1 cellular context compared by ENCODE assay signal in genomic region chr4:105417624-105418023, GRCh38.
TF ChIP-seq lines count a peak whose summit lies in the region.

No MANE protein-coding gene starts in this region.

TF ChIP-seq in HepG2, 621 proteins besides CTCF, POLR2A, EP300 and RAD21 (continued from another document and continues in another):
- TF ChIP-seq, protein P1, sequence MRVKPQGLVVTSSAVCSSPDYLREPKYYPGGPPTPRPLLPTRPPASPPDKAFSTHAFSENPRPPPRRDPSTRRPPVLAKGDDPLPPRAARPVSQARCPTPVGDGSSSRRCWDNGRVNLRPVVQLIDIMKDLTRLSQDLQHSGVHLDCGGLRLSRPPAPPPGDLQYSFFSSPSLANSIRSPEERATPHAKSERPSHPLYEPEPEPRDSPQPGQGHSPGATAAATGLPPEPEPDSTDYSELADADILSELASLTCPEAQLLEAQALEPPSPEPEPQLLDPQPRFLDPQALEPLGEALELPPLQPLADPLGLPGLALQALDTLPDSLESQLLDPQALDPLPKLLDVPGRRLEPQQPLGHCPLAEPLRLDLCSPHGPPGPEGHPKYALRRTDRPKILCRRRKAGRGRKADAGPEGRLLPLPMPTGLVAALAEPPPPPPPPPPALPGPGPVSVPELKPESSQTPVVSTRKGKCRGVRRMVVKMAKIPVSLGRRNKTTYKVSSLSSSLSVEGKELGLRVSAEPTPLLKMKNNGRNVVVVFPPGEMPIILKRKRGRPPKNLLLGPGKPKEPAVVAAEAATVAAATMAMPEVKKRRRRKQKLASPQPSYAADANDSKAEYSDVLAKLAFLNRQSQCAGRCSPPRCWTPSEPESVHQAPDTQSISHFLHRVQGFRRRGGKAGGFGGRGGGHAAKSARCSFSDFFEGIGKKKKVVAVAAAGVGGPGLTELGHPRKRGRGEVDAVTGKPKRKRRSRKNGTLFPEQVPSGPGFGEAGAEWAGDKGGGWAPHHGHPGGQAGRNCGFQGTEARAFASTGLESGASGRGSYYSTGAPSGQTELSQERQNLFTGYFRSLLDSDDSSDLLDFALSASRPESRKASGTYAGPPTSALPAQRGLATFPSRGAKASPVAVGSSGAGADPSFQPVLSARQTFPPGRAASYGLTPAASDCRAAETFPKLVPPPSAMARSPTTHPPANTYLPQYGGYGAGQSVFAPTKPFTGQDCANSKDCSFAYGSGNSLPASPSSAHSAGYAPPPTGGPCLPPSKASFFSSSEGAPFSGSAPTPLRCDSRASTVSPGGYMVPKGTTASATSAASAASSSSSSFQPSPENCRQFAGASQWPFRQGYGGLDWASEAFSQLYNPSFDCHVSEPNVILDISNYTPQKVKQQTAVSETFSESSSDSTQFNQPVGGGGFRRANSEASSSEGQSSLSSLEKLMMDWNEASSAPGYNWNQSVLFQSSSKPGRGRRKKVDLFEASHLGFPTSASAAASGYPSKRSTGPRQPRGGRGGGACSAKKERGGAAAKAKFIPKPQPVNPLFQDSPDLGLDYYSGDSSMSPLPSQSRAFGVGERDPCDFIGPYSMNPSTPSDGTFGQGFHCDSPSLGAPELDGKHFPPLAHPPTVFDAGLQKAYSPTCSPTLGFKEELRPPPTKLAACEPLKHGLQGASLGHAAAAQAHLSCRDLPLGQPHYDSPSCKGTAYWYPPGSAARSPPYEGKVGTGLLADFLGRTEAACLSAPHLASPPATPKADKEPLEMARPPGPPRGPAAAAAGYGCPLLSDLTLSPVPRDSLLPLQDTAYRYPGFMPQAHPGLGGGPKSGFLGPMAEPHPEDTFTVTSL (CRISPR knock-in tag; IDR thresholded peaks at IDR 0.05; ENCODE audit: borderline replicate concordance), result peak; percentile 85; the same call in 1 of the 2 replicates
- TF ChIP-seq ZKSCAN5 (CRISPR knock-in tag; IDR thresholded peaks at IDR 0.05), result no peak
- TF ChIP-seq ZNF674 (CRISPR knock-in tag; IDR thresholded peaks at IDR 0.05; ENCODE audit: low read depth), result no peak
- no peak for TF ChIP-seq SP2 (CRISPR knock-in tag; IDR thresholded peaks at IDR 0.05)
- peak; percentile 72 for TF ChIP-seq PAXIP1 (CRISPR knock-in tag; conservative IDR thresholded peaks at IDR 0.05)
- TF ChIP-seq, protein P2, sequence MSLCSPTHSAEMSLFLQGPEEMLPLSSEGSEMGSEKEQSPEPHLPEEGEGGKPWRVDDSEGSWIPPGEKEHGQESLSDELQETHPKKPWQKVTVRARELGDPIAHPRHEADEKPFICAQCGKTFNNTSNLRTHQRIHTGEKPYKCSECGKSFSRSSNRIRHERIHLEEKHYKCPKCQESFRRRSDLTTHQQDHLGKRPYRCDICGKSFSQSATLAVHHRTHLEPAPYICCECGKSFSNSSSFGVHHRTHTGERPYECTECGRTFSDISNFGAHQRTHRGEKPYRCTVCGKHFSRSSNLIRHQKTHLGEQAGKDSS (CRISPR knock-in tag; IDR thresholded peaks at IDR 0.05; ENCODE audit: borderline replicate concordance, low read depth), result no peak
- no peak for TF ChIP-seq ZNF33A (CRISPR knock-in tag; IDR thresholded peaks at IDR 0.05; ENCODE audit: borderline replicate concordance)
- no peak for TF ChIP-seq PAF1 (CRISPR knock-in tag; IDR thresholded peaks at IDR 0.05)
- 0 out of 2 replicates have a peak, but pooled peaks have one; percentile 31 for TF ChIP-seq SIX1 (CRISPR knock-in tag; IDR thresholded peaks at IDR 0.05; ENCODE audit: borderline replicate concordance)
- TF ChIP-seq GTF2F1 (IDR thresholded peaks at IDR 0.05; ENCODE audit: low read length), result no peak
- no peak for TF ChIP-seq ZBTB49 (CRISPR knock-in tag; IDR thresholded peaks at IDR 0.05; ENCODE audit: borderline replicate concordance)
- TF ChIP-seq, protein P3, sequence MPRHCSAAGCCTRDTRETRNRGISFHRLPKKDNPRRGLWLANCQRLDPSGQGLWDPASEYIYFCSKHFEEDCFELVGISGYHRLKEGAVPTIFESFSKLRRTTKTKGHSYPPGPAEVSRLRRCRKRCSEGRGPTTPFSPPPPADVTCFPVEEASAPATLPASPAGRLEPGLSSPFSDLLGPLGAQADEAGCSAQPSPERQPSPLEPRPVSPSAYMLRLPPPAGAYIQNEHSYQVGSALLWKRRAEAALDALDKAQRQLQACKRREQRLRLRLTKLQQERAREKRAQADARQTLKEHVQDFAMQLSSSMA (CRISPR knock-in tag; IDR thresholded peaks at IDR 0.05), result no peak
- 0 out of 2 replicates have a peak, but pooled peaks have one; percentile 53 for TF ChIP-seq CHD4 (IDR thresholded peaks at IDR 0.05; ENCODE audit: borderline replicate concordance, low read length)
- no peak for TF ChIP-seq ZNF552 (CRISPR knock-in tag; IDR thresholded peaks at IDR 0.05; ENCODE audit: borderline replicate concordance)
- TF ChIP-seq ZFP41 (CRISPR knock-in tag; IDR thresholded peaks at IDR 0.05; ENCODE audit: borderline replicate concordance), result no peak
- no peak for TF ChIP-seq ZNF101 (CRISPR knock-in tag; IDR thresholded peaks at IDR 0.05; ENCODE audit: borderline replicate concordance, low read depth)
- no peak for TF ChIP-seq NFKB2 (CRISPR knock-in tag; IDR thresholded peaks at IDR 0.05; ENCODE audit: borderline replicate concordance)
- TF ChIP-seq FOXK1 (CRISPR knock-in tag; IDR thresholded peaks at IDR 0.05; ENCODE audit: borderline replicate concordance, low read depth), result peak; percentile 43; the same call in 1 of the 2 replicates
- TF ChIP-seq MLLT10 (CRISPR knock-in tag; IDR thresholded peaks at IDR 0.05), result no peak
- no peak for TF ChIP-seq HNF1A (IDR thresholded peaks at IDR 0.05; ENCODE audit: low read depth)
- no peak for TF ChIP-seq HNF1A (CRISPR knock-in tag; IDR thresholded peaks at IDR 0.05; ENCODE audit: borderline replicate concordance)
- no peak for TF ChIP-seq HDAC1 (CRISPR knock-in tag; IDR thresholded peaks at IDR 0.05)
- no peak for TF ChIP-seq POLR2G (IDR thresholded peaks at IDR 0.05; ENCODE audit: low read depth, low read length)
- no peak for TF ChIP-seq GABPA (IDR thresholded peaks at IDR 0.05; ENCODE audit: low read depth, low read length)
- TF ChIP-seq GABPA (CRISPR knock-in tag; IDR thresholded peaks at IDR 0.05; ENCODE audit: low read depth), result no peak
- TF ChIP-seq MAFF (IDR thresholded peaks at IDR 0.05; ENCODE audit: low read depth, low read length), result peak; percentile 77
- peak; percentile 77 for TF ChIP-seq CEBPB (IDR thresholded peaks at IDR 0.05; ENCODE audit: borderline replicate concordance, low read depth, low read length)
- peak; percentile 63 for TF ChIP-seq MIXL1 (CRISPR knock-in tag; IDR thresholded peaks at IDR 0.05)
- TF ChIP-seq ARID2 (CRISPR knock-in tag; IDR thresholded peaks at IDR 0.05; ENCODE audit: borderline replicate concordance), result no peak
- no peak for TF ChIP-seq PCBP1 (IDR thresholded peaks at IDR 0.05; ENCODE audit: borderline replicate concordance, low read depth, low read length)
- TF ChIP-seq CC2D1A (CRISPR knock-in tag; IDR thresholded peaks at IDR 0.05), result no peak
- TF ChIP-seq, protein P4, sequence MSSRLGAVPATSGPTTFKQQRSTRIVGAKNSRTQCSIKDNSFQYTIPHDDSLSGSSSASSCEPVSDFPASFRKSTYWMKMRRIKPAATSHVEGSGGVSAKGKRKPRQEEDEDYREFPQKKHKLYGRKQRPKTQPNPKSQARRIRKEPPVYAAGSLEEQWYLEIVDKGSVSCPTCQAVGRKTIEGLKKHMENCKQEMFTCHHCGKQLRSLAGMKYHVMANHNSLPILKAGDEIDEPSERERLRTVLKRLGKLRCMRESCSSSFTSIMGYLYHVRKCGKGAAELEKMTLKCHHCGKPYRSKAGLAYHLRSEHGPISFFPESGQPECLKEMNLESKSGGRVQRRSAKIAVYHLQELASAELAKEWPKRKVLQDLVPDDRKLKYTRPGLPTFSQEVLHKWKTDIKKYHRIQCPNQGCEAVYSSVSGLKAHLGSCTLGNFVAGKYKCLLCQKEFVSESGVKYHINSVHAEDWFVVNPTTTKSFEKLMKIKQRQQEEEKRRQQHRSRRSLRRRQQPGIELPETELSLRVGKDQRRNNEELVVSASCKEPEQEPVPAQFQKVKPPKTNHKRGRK (CRISPR knock-in tag; IDR thresholded peaks at IDR 0.05), result no peak
- TF ChIP-seq FUBP1 (CRISPR knock-in tag; IDR thresholded peaks at IDR 0.05; ENCODE audit: borderline replicate concordance), result no peak
